ENCODE assay signal across 21 cellular contexts in genomic region chr9:83315649-83316048, GRCh38.
"Had no signal": no experiment of that assay in that cellular context is flagged by ENCODE, and none has a peak within 500 bp of the region (broad histone marks: within the 10 kb centered on the region; RNA-seq: fewer than 3 reads in every experiment).

No MANE protein-coding gene starts in this region.

- H2AFZ ChIP-seq: hepatocyte had no signal

- H3K4me2 ChIP-seq: hepatocyte had no signal

- H3K9me3 ChIP-seq: sigmoid colon, stomach had no signal

- H3K27ac ChIP-seq: hepatocyte, sigmoid colon, skin epidermis, stomach had no signal

- H3K79me2 ChIP-seq: hepatocyte had no signal

- FAIRE-seq: colon, endothelial cell of umbilical vein had no signal

- ATAC-seq: left colon; left ventricle myocardium superior; stimulated activated naive B cell treated with anti-CD40 and anti-IgM and Interleukin-4, amounts not matched to agents 10 μg/mL and 1 μg/mL and 100 μg/mL, for 72 hours had no signal

- DNase-seq: erythroblast; foreskin melanocyte; head of caudate nucleus; left colon; left ventricle myocardium superior; mesenchymal stem cell; midbrain; naive B cell; posterior cingulate gyrus; sigmoid colon; stimulated activated CD4-positive, alpha-beta T cell treated with anti-CD3 and anti-CD28 coated beads, Interleukin-2, amount 100 ng/mL, for 24 hours; stimulated activated CD4-positive, alpha-beta T cell treated with anti-CD3 and anti-CD28 coated beads, Interleukin-4, amount 100 ng/mL, for 4 hours; stimulated activated naive B cell treated with anti-CD40 and anti-IgM and Interleukin-4, amounts not matched to agents 10 μg/mL and 1 μg/mL and 100 μg/mL, for 72 hours; stomach; substantia nigra; trophoblast cell had no signal

- H3K36me3 ChIP-seq: sigmoid colon, stomach had no signal

- H3K27me3 ChIP-seq: hepatocyte, sigmoid colon, stomach had no signal

- H3K4me1 ChIP-seq: sigmoid colon, stomach had no signal

- H3K4me3 ChIP-seq: hepatocyte, lung, sigmoid colon, skin epidermis, stomach had no signal
